Comparison of ENCODE assay signal across 8 cellular contexts in genomic region chr10:27153855-27154198, GRCh38. TPM values are rescaled to one million over a fixed set of nuclear protein-coding genes. Genes with fewer than 3 reads are reported as not detected.
DNase-seq lines count a peak whose midpoint lies in the region; ATAC-seq, FAIRE-seq and TF ChIP-seq lines count a peak whose summit lies in the region.

No MANE protein-coding gene starts in this region.

- peak overlapping the region; percentile 97 for H3K27ac Mint-ChIP-seq in Calu3 (ENCODE audit: unreplicated experiment)

- no peak for FAIRE-seq in small intestine (lab: Jason Lieb, UNC)

- ATAC-seq in GM21381 (IDR thresholded peaks at IDR 0.05; ENCODE audit: unreplicated experiment) = peak; percentile 5

- H3K36me3 Mint-ChIP-seq in Calu3 (ENCODE audit: insufficient read depth, unreplicated experiment) = peaks cover 65% of the 10 kb centered on the region

- H3K36me3 ChIP-seq in HUES64 (ENCODE audit: insufficient read depth, low read length) (peaks cover 25% of the 10 kb centered on the region), small intestine (ENCODE audit: control insufficient read depth in 2 of 2, insufficient read depth in 2 of 2, low read length in 2 of 2) (peaks cover 0 to under 1% of the 10 kb centered on the region in 2 donors)

- peak overlapping the region; percentile 92 for H3K4me3 ChIP-seq in HUES64 (ENCODE audit: low read length)
- peak overlapping the region; percentile 67 to 89 for H3K4me3 ChIP-seq in small intestine (ENCODE audit: low read depth in 1 of 2, low read length in 2 of 2)

- no peaks in the 10 kb centered on the region for H3K9me3 ChIP-seq in HUES64 (ENCODE audit: insufficient read depth, low read depth, low read length)
- H3K9me3 ChIP-seq in small intestine (ENCODE audit: control insufficient read depth, low read depth) = no peaks in the 10 kb centered on the region

- H3K9ac ChIP-seq in HUES64 (ENCODE audit: low read depth, low read length) = peak overlapping the region; percentile 92

- peak overlapping the region; percentile 95 for H3K4me3 Mint-ChIP-seq in Calu3 (ENCODE audit: low read depth, unreplicated experiment)

- CTCF ChIA-PET in Calu3 (lab: Charles Lee) = interaction anchor here (0.7 to 1.5 kb wide), 4 partner anchors 70 to 1148 kb away, joined by 3 to 5 read pairs (median 4); no protein-coding TSS in a partner anchor

- TF ChIP-seq CTCF in Calu3 (IDR thresholded peaks at IDR 0.05; ENCODE audit: unreplicated experiment) = no peak

- TSS peak; percentile 58 for BruUV-seq in Calu3 (replicated peaks; lab: Mats Ljungman, UMichigan)

- no peaks in the 10 kb centered on the region for H3K27me3 Mint-ChIP-seq in Calu3 (ENCODE audit: unreplicated experiment)

- H3K27me3 ChIP-seq in HUES64 (ENCODE audit: insufficient read depth, low read length) (no peaks in the 10 kb centered on the region), small intestine (ENCODE audit: control insufficient read depth in 2 of 2, insufficient read depth in 2 of 2, low read length in 2 of 2) (no peaks in the 10 kb centered on the region)

- H3K27ac ChIP-seq in HUES64 (ENCODE audit: low read depth, low read length) (peak overlapping the region; percentile 96), small intestine (ENCODE audit: low read depth in 1 of 2, low read length in 1 of 2) (peak overlapping the region; percentile 99 to 100)

- peaks cover 30% of the 10 kb centered on the region for H3K4me1 Mint-ChIP-seq in Calu3 (ENCODE audit: low read depth, unreplicated experiment)

- no peaks in the 10 kb centered on the region for H3K9me3 Mint-ChIP-seq in Calu3 (ENCODE audit: low read depth, unreplicated experiment)

- H3K4me1 ChIP-seq in HUES64 (ENCODE audit: insufficient read depth, low read length) = peaks cover 14% of the 10 kb centered on the region
- peaks cover 0 to 5% of the 10 kb centered on the region in 2 donors for H3K4me1 ChIP-seq in small intestine (ENCODE audit: control insufficient read depth in 2 of 2, insufficient read depth in 1 of 2, low read depth in 1 of 2, low read length in 1 of 2)

- DNase-seq in Calu3 (no peak), amniotic epithelial cell (ENCODE audit: low read depth) (peak; percentile 27), iPS-NIHi7 (ENCODE audit: extremely low spot score) (peak; percentile 16), small intestine (no peak), HuH-7.5 (ENCODE audit: low spot score) (no peak), SW 1271 (lab: John Stamatoyannopoulos, UW) (no peak)

- intact Hi-C loops in Calu3 (cut with micrococcal nuclease; ENCODE audit: unreplicated experiment) = no loop called here

- under 1% methylated on average over 19 of the region's 19 CpGs for WGBS in HUES64
- 0% methylated on average over 19 of the region's 19 CpGs for WGBS in small intestine, 3 donors

RNA-seq across cellular contexts. Expression of gene YME1L1, which starts 0.4 kb away (rescaled TPM):
- total RNA-seq in Calu3 (2022) = 97.5 and 106 TPM in 2 replicates
- 83.3 TPM for polyA plus RNA-seq in HUES64 (2013, experiment 1 of 2)
- 77.7 TPM for polyA plus RNA-seq in HUES64 (2013, experiment 2 of 2)
- 10 to 100 TPM; 28.6 to 50.5 (median 32.7) TPM for polyA plus RNA-seq in small intestine

RNA-seq across cellular contexts. Expression of gene MASTL, which starts 1.3 kb away (rescaled TPM):
- 30.2 and 31.8 TPM in 2 replicates for total RNA-seq in Calu3 (2022)
- polyA plus RNA-seq in HUES64 (2013, experiment 1 of 2) = 42.6 TPM
- 41.3 TPM for polyA plus RNA-seq in HUES64 (2013, experiment 2 of 2)
- polyA plus RNA-seq in small intestine = 1 to 10 TPM; 2.5 to 5.6 (median 3.2) TPM

RNA-seq across cellular contexts. Expression of gene ANKRD26, which starts 53.5 kb away (rescaled TPM):
- total RNA-seq in Calu3 (2022) = 9.0 and 10.2 TPM in 2 replicates
- polyA plus RNA-seq in HUES64 (2013, experiment 1 of 2) = 5.6 TPM
- 6.6 TPM for polyA plus RNA-seq in HUES64 (2013, experiment 2 of 2)
- polyA plus RNA-seq in small intestine = 1 to 10 TPM; 1.9 to 3.1 (median 2.1) TPM

Comparison
In these comparisons a context has a peak if more than half of its experiments do, and no peak if none do; other contexts are left out.
1. DNase-seq: peak in amniotic epithelial cell (single experiment) and iPS-NIHi7 (single experiment); none in Calu3 (single experiment), small intestine (single experiment), HuH-7.5 (single experiment) and SW 1271 (0 of 2).